In genomic region chr17:11996722-11997146, GRCh38 we compare ENCODE assay signal across 8 cellular contexts. TPM values are rescaled to one million over a fixed set of nuclear protein-coding genes. Genes with fewer than 3 reads are reported as not detected.
A peak's percentile ranks its signal among the peaks of the same experiment; 100 is the strongest.
DNase-seq lines count a peak whose midpoint lies in the region; ATAC-seq lines count a peak whose summit lies in the region.

No MANE protein-coding gene starts in this region.

- no peaks in the 10 kb centered on the region for H3K9me3 ChIP-seq in BLaER1 treated with 17β-estradiol and CSF1 and Interleukin-3, amounts not matched to agents 10 nM and 100 nM (replicated peaks in 1 of 11)
- H3K9me3 ChIP-seq in adipocyte (ENCODE audit: control insufficient read depth, low read length) (no peaks in the 10 kb centered on the region), trophoblast cell (ENCODE audit: insufficient read depth, low read depth, low read length) (no peaks in the 10 kb centered on the region)

- peak overlapping the region; percentile 65 for H2BK120ac ChIP-seq in trophoblast cell (ENCODE audit: insufficient read depth, low read length, poor library complexity)

- peak overlapping the region; percentile 72 to 81 (median 77) for H3K4me2 ChIP-seq in BLaER1 treated with 17β-estradiol and CSF1 and Interleukin-3, amounts not matched to agents 10 nM and 100 nM
- peak overlapping the region; percentile 92 for H3K4me2 ChIP-seq in trophoblast cell (ENCODE audit: low read length)

- H3K4me1 ChIP-seq in BLaER1 treated with 17β-estradiol and CSF1 and Interleukin-3, amounts not matched to agents 10 nM and 100 nM: peaks cover 5 to 18% (median 9%) of the 10 kb centered on the region in 10 experiments; a peak in 14 of 20 replicates
- peaks cover 8% of the 10 kb centered on the region for H3K4me1 ChIP-seq in adipocyte (ENCODE audit: control insufficient read depth, insufficient read depth, low read length)
- peaks cover 0 to 2% of the 10 kb centered on the region in 2 experiments for H3K4me1 ChIP-seq in trophoblast cell (ENCODE audit: control insufficient read depth in 1 of 2, insufficient read depth in 2 of 2, low read length in 2 of 2)

- H3K79me1 ChIP-seq in trophoblast cell (ENCODE audit: low read length): peaks cover 7% of the 10 kb centered on the region

- DNase-seq in NCI-H69 (lab: John Stamatoyannopoulos, UW) (peak; percentile 55), adipocyte (ENCODE audit: low read depth) (peak; percentile 66), cardiac septum (ENCODE audit: low spot score) (peak; percentile 80), trophoblast cell (peak; percentile 3 to 45), NCI-H1417 treated with DMSO at 0.1 percent for 48 hours (lab: John Stamatoyannopoulos, UW) (no peak)

- peak overlapping the region; percentile 84 to 95 (median 91) for H3K9ac ChIP-seq in BLaER1 treated with 17β-estradiol and CSF1 and Interleukin-3, amounts not matched to agents 10 nM and 100 nM
- H3K9ac ChIP-seq in adipocyte (ENCODE audit: low read length) (peak overlapping the region; percentile 97), trophoblast cell (ENCODE audit: low read length) (peak overlapping the region; percentile 74)

- no peak overlapping the region for H2AK5ac ChIP-seq in trophoblast cell (ENCODE audit: low read length)

- H2AFZ ChIP-seq in trophoblast cell (ENCODE audit: insufficient read depth, low read length, poor library complexity): peak overlapping the region; percentile 95

- peaks cover 5% of the 10 kb centered on the region for H3K79me2 ChIP-seq in trophoblast cell (ENCODE audit: control insufficient read depth, insufficient read depth, low read length, poor library complexity)

- H4K8ac ChIP-seq in trophoblast cell (ENCODE audit: low read depth, low read length): peak overlapping the region; percentile 97

- H4K12ac ChIP-seq in trophoblast cell (ENCODE audit: low read depth, low read length): peak overlapping the region; percentile 92

- H3K18ac ChIP-seq in trophoblast cell (ENCODE audit: low read length): peak overlapping the region; percentile 92

- H3K4me3 ChIP-seq in BLaER1 treated with 17β-estradiol and CSF1 and Interleukin-3, amounts not matched to agents 10 nM and 100 nM: peak overlapping the region; percentile 68 to 99 (median 83)
- H3K4me3 ChIP-seq in adipocyte (ENCODE audit: low read length): peak overlapping the region; percentile 94
- H3K4me3 ChIP-seq in trophoblast cell (ENCODE audit: low read depth, low read length): peak overlapping the region; percentile 94

- no peak overlapping the region for H3K4ac ChIP-seq in trophoblast cell (ENCODE audit: low read depth, low read length)

- H3K23ac ChIP-seq in trophoblast cell (ENCODE audit: low read length): no peak overlapping the region

- H4K20me1 ChIP-seq in BLaER1 treated with 17β-estradiol and CSF1 and Interleukin-3, amounts not matched to agents 10 nM and 100 nM: 0 out of 22 replicates have a peak, but pooled peaks cover 0 to 4% (median 0%) of the 10 kb centered on the region in 11 experiments

- no peaks in the 10 kb centered on the region for H3K27me3 ChIP-seq in BLaER1 treated with 17β-estradiol and CSF1 and Interleukin-3, amounts not matched to agents 10 nM and 100 nM
- H3K27me3 ChIP-seq in adipocyte (replicated peaks; ENCODE audit: control insufficient read depth, insufficient read depth, low read length): no peaks in the 10 kb centered on the region
- no peaks in the 10 kb centered on the region for H3K27me3 ChIP-seq in trophoblast cell (ENCODE audit: insufficient read depth, low read length)

- peak overlapping the region; percentile 89 for H4K91ac ChIP-seq in trophoblast cell (ENCODE audit: low read depth, low read length)

- H2BK5ac ChIP-seq in trophoblast cell (ENCODE audit: low read depth, low read length, poor library complexity): peak overlapping the region; percentile 71

- peak overlapping the region; percentile 72 to 97 (median 90) for H3K27ac ChIP-seq in BLaER1 treated with 17β-estradiol and CSF1 and Interleukin-3, amounts not matched to agents 10 nM and 100 nM
- peak overlapping the region; percentile 86 for H3K27ac ChIP-seq in trophoblast cell (ENCODE audit: low read depth, low read length)

- peaks cover 10 to 14% (median 12%) of the 10 kb centered on the region in 11 experiments; a peak in 21 of 22 replicates for H3K36me3 ChIP-seq in BLaER1 treated with 17β-estradiol and CSF1 and Interleukin-3, amounts not matched to agents 10 nM and 100 nM
- H3K36me3 ChIP-seq in adipocyte (ENCODE audit: control insufficient read depth, insufficient read depth, low read length, severe bottlenecking): peaks cover 10% of the 10 kb centered on the region
- H3K36me3 ChIP-seq in trophoblast cell (ENCODE audit: control insufficient read depth in 1 of 2, insufficient read depth in 2 of 2, low read length in 2 of 2): peaks cover 0 to 7% of the 10 kb centered on the region in 2 experiments

- no peak overlapping the region for H2BK12ac ChIP-seq in trophoblast cell (ENCODE audit: low read length)

- WGBS in trophoblast cell (ENCODE audit: extremely low coverage, insufficient coverage, insufficient read length): no CpG with 5 or more reads among the region's 14 CpGs

- intact Hi-C loops in cardiac septum (cut with DNase I): loop anchor here (2.0 kb wide), 1 partner anchor 24 kb away; the partner anchor contains the start of gene MAP2K4

- H3K14ac ChIP-seq in trophoblast cell (ENCODE audit: low read length): peak overlapping the region; percentile 91

- ATAC-seq in GM18909 (IDR thresholded peaks at IDR 0.05; ENCODE audit: poor library complexity, unreplicated experiment): peak; percentile 47
- peak; percentile 29 for ATAC-seq in HG03066 (IDR thresholded peaks at IDR 0.05; ENCODE audit: low read depth, unreplicated experiment)

RNA-seq across cellular contexts. Expression of gene ZNF18, which starts 0.5 kb away (rescaled TPM):
- total RNA-seq in cardiac septum: 4.3 TPM
- polyA plus RNA-seq in trophoblast cell (2013): 4.4 and 4.8 TPM in 2 replicates

RNA-seq across cellular contexts. Expression of gene MAP2K4, which starts 23.9 kb away (rescaled TPM):
- total RNA-seq in cardiac septum: 32.5 TPM
- polyA plus RNA-seq in trophoblast cell (2013): 25.0 and 25.5 TPM in 2 replicates
